In genomic region chr16:3454631-3455147, GRCh38 we compare ENCODE assay signal across 29 cellular contexts. TPM values are rescaled to one million over a fixed set of nuclear protein-coding genes. Genes with fewer than 3 reads are reported as not detected.
DNase-seq lines count a peak whose midpoint lies in the region; ATAC-seq and TF ChIP-seq lines count a peak whose summit lies in the region.
"Had no signal": no experiment of that assay in that cellular context is flagged by ENCODE, and none has a peak within 500 bp of the region (broad histone marks: within the 10 kb centered on the region; RNA-seq: fewer than 3 reads in every experiment).

No MANE protein-coding gene starts in this region.

- H3K27ac ChIP-seq in CD8-positive, alpha-beta memory T cell (ENCODE audit: low read depth, low read length), result no peak overlapping the region
- H3K27ac ChIP-seq in angular gyrus (ENCODE audit: low read depth, low read length) (peak overlapping the region; percentile 48), neural progenitor cell (no peak overlapping the region)
- H3K27ac ChIP-seq: BLaER1, cardiac muscle cell had no signal

- H3K36me3 Mint-ChIP-seq in activated T-cell treated with anti-CD3 and anti-CD28 coated beads, Interleukin-2, amount 50 U/mL, for 4 hours (ENCODE audit: insufficient read depth), result peaks cover 2% of the 10 kb centered on the region
- H3K36me3 Mint-ChIP-seq in CD8-positive, alpha-beta memory T cell, result peaks cover 0 to 16% (median 0%) of the 10 kb centered on the region in 3 donors
- H3K36me3 Mint-ChIP-seq in stimulated activated naive B cell treated with anti-CD40 and anti-IgM and Interleukin-4, amounts not matched to agents 10 μg/mL and 1 μg/mL and 100 μg/mL, for 72 hours, result peaks cover 5 to 9% of the 10 kb centered on the region in 2 donors
- H3K36me3 Mint-ChIP-seq in neural progenitor cell, result peaks cover 4% of the 10 kb centered on the region

- TF ChIP-seq CTCF in neural progenitor cell (IDR thresholded peaks at IDR 0.05), result no peak

- no peak overlapping the region for H3K4me3 ChIP-seq in CD8-positive, alpha-beta memory T cell (ENCODE audit: low read length)
- H3K4me3 ChIP-seq in neural progenitor cell, result no peak overlapping the region
- H3K4me3 ChIP-seq: BLaER1, cardiac muscle cell, GM12878 had no signal

- peaks cover 27% of the 10 kb centered on the region for H3F3A ChIP-seq in neural progenitor cell (ENCODE audit: low read depth)

- no peak overlapping the region for H2AFZ ChIP-seq in neural progenitor cell (replicated peaks)

- H4K20me1 ChIP-seq in neural progenitor cell (ENCODE audit: low read depth), result peaks cover 10% of the 10 kb centered on the region

- H3K4me1 ChIP-seq in CD8-positive, alpha-beta memory T cell (ENCODE audit: insufficient read depth, low read length), result peaks cover 19% of the 10 kb centered on the region
- peaks cover 13% of the 10 kb centered on the region for H3K4me1 ChIP-seq in neural progenitor cell

- H3K27ac Mint-ChIP-seq in CD8-positive, alpha-beta memory T cell, result peak overlapping the region in 5 of 8 donors; percentile 5 to 82 (median 42)
- H3K27ac Mint-ChIP-seq in stimulated activated naive B cell treated with anti-CD40 and anti-IgM and Interleukin-4, amounts not matched to agents 10 μg/mL and 1 μg/mL and 100 μg/mL, for 72 hours, result no peak overlapping the region
- H3K27ac Mint-ChIP-seq in neural progenitor cell, result no peak overlapping the region

- CTCF ChIA-PET in CD8-positive, alpha-beta memory T cell (lab: Charles Lee), result no interaction called here

- H3K9me3 Mint-ChIP-seq in activated T-cell treated with anti-CD3 and anti-CD28 coated beads, Interleukin-2, amount 50 U/mL, for 4 hours, result no peaks in the 10 kb centered on the region
- H3K9me3 Mint-ChIP-seq in CD8-positive, alpha-beta memory T cell, result no peaks in the 10 kb centered on the region
- H3K9me3 Mint-ChIP-seq in stimulated activated naive B cell treated with anti-CD40 and anti-IgM and Interleukin-4, amounts not matched to agents 10 μg/mL and 1 μg/mL and 100 μg/mL, for 72 hours, result peaks cover 0 to 1% of the 10 kb centered on the region in 2 donors
- H3K9me3 Mint-ChIP-seq in neural progenitor cell, result no peaks in the 10 kb centered on the region

- no peaks in the 10 kb centered on the region for H3K27me3 Mint-ChIP-seq in activated T-cell treated with anti-CD3 and anti-CD28 coated beads, Interleukin-2, amount 50 U/mL, for 4 hours (ENCODE audit: low read depth)
- no peaks in the 10 kb centered on the region for H3K27me3 Mint-ChIP-seq in CD8-positive, alpha-beta memory T cell
- H3K27me3 Mint-ChIP-seq in stimulated activated naive B cell treated with anti-CD40 and anti-IgM and Interleukin-4, amounts not matched to agents 10 μg/mL and 1 μg/mL and 100 μg/mL, for 72 hours, result no peaks in the 10 kb centered on the region
- peaks cover 5% of the 10 kb centered on the region for H3K27me3 Mint-ChIP-seq in neural progenitor cell (ENCODE audit: insufficient read depth, low read depth)

- H3K9me3 ChIP-seq in CD8-positive, alpha-beta memory T cell (ENCODE audit: low read length), result no peaks in the 10 kb centered on the region
- no peaks in the 10 kb centered on the region for H3K9me3 ChIP-seq in neural progenitor cell (ENCODE audit: low read depth)

- no peak overlapping the region for H3K9ac ChIP-seq in neural progenitor cell
- H3K9ac ChIP-seq: BLaER1 had no signal

- ATAC-seq in activated T-cell treated with anti-CD3 and anti-CD28 coated beads, Interleukin-2, amount 50 U/mL, for 4 hours, result no peak
- no peak for ATAC-seq in stimulated activated naive B cell treated with anti-CD40 and anti-IgM and Interleukin-4, amounts not matched to agents 10 μg/mL and 1 μg/mL and 100 μg/mL, for 72 hours (replicated peaks)
- ATAC-seq: GM12878 had no signal

- peak overlapping the region; percentile 33 for H3K4me3 Mint-ChIP-seq in activated T-cell treated with anti-CD3 and anti-CD28 coated beads, Interleukin-2, amount 50 U/mL, for 4 hours
- peak overlapping the region in 6 of 7 donors; percentile 18 to 69 (median 44) for H3K4me3 Mint-ChIP-seq in CD8-positive, alpha-beta memory T cell
- H3K4me3 Mint-ChIP-seq in stimulated activated naive B cell treated with anti-CD40 and anti-IgM and Interleukin-4, amounts not matched to agents 10 μg/mL and 1 μg/mL and 100 μg/mL, for 72 hours, result no peak overlapping the region
- no peak overlapping the region for H3K4me3 Mint-ChIP-seq in neural progenitor cell

- H3K79me2 ChIP-seq in neural progenitor cell (ENCODE audit: low read depth), result peaks cover 15% of the 10 kb centered on the region

- H3K4me2 ChIP-seq in neural progenitor cell, result no peak overlapping the region
- H3K4me2 ChIP-seq: BLaER1 had no signal

- no peaks in the 10 kb centered on the region for H3K27me3 ChIP-seq in CD8-positive, alpha-beta memory T cell (ENCODE audit: insufficient read depth, low read length, poor library complexity, severe bottlenecking)
- no peaks in the 10 kb centered on the region for H3K27me3 ChIP-seq in neural progenitor cell
- H3K27me3 ChIP-seq: BLaER1, cardiac muscle cell had no signal

- no peak for DNase-seq in activated T-cell treated with anti-CD3 and anti-CD28 coated beads, Interleukin-2, amount 50 U/mL, for 4 hours
- no peak for DNase-seq in activated T-cell treated with anti-CD3 and anti-CD28 coated beads, Interleukin-2, amount 50 U/mL, for 1 hour
- DNase-seq in CD8-positive, alpha-beta memory T cell, result no peak
- DNase-seq in pons (ENCODE audit: low spot score) (peak; percentile 34), H4 (ENCODE audit: low spot score) (no peak), neural progenitor cell (ENCODE audit: low spot score) (no peak)
- no peak for DNase-seq in stimulated activated naive B cell treated with anti-CD40 and anti-IgM and Interleukin-4, amounts not matched to agents 10 μg/mL and 1 μg/mL and 100 μg/mL, for 72 hours
- DNase-seq: activated CD4-positive, alpha-beta T cell treated with anti-CD3 and anti-CD28 coated beads, Interleukin-2, amount 50 U/mL, for 4 hours; activated CD4-positive, CD25-positive, alpha-beta regulatory T cell; activated gamma-delta T cell; activated T-cell treated with anti-CD3 and anti-CD28 coated beads for 4 hours; amygdala; Kasumi-1; NCI-H1092; NCI-H1930; NCI-H2227 treated with DMSO at 0.1 percent for 48 hours; small intestine; stimulated activated CD4-positive, alpha-beta T cell treated with anti-CD3 and anti-CD28 coated beads, Interleukin-1b, Interleukin-23, amount 100 ng/mL, for 48 hours; T1000 had no signal

- H3K36me3 ChIP-seq in CD8-positive, alpha-beta memory T cell (ENCODE audit: insufficient read depth, low read length), result no peaks in the 10 kb centered on the region
- no peaks in the 10 kb centered on the region for H3K36me3 ChIP-seq in neural progenitor cell

- POLR2A ChIA-PET in CD8-positive, alpha-beta memory T cell (lab: Charles Lee), result no interaction called here

- peaks cover 18% of the 10 kb centered on the region for H3K4me1 Mint-ChIP-seq in activated T-cell treated with anti-CD3 and anti-CD28 coated beads, Interleukin-2, amount 50 U/mL, for 4 hours (ENCODE audit: low read depth)
- H3K4me1 Mint-ChIP-seq in CD8-positive, alpha-beta memory T cell, result peaks cover 23 to 33% (median 31%) of the 10 kb centered on the region in 3 donors
- peaks cover 13 to 26% of the 10 kb centered on the region in 2 donors for H3K4me1 Mint-ChIP-seq in stimulated activated naive B cell treated with anti-CD40 and anti-IgM and Interleukin-4, amounts not matched to agents 10 μg/mL and 1 μg/mL and 100 μg/mL, for 72 hours
- peaks cover 17% of the 10 kb centered on the region for H3K4me1 Mint-ChIP-seq in neural progenitor cell

RNA-seq across cellular contexts. Expression of gene NAA60, which starts 11.2 kb away (rescaled TPM):
- total RNA-seq in activated T-cell treated with anti-CD3 and anti-CD28 coated beads, Interleukin-2, amount 50 U/mL, for 4 hours, result 10 to 100 TPM; 27.3 to 29.3 (median 27.8) TPM
- total RNA-seq in CD8-positive, alpha-beta memory T cell, result 10 to 100 TPM; 33.1 to 33.9 TPM
- polyA plus RNA-seq in CD8-positive, alpha-beta memory T cell, result 65.5 TPM
- 2.7 and 8.7 TPM in 2 replicates for total RNA-seq in H4 (2014; rRNA removed; shearing (Covaris generic))
- 14.8 and 21.3 TPM in 2 replicates for total RNA-seq in neural progenitor cell (ENCODE audit: low replicate concordance)

RNA-seq across cellular contexts. Expression of gene ZNF597, which starts 11.4 kb away (rescaled TPM):
- 1 to 10 TPM; 1.2 to 1.5 (median 1.3) TPM for total RNA-seq in activated T-cell treated with anti-CD3 and anti-CD28 coated beads, Interleukin-2, amount 50 U/mL, for 4 hours
- 1 to 10 TPM; 2.4 TPM for total RNA-seq in CD8-positive, alpha-beta memory T cell
- polyA plus RNA-seq in CD8-positive, alpha-beta memory T cell, result 1.3 TPM
- total RNA-seq in H4 (2014; rRNA removed; shearing (Covaris generic)), result 0.90 and 1.1 TPM in 2 replicates
- total RNA-seq in neural progenitor cell (ENCODE audit: low replicate concordance), result 1.4 and 2.2 TPM in 2 replicates

RNA-seq across cellular contexts. Expression of gene C16orf90, which starts 40.6 kb away (rescaled TPM):
- not detected for total RNA-seq in activated T-cell treated with anti-CD3 and anti-CD28 coated beads, Interleukin-2, amount 50 U/mL, for 4 hours
- not detected for total RNA-seq in CD8-positive, alpha-beta memory T cell
- not detected for polyA plus RNA-seq in CD8-positive, alpha-beta memory T cell
- total RNA-seq in H4 (2014; rRNA removed; shearing (Covaris generic)), result not detected in 2 replicates
- not detected in 2 replicates for total RNA-seq in neural progenitor cell (ENCODE audit: low replicate concordance)
- total RNA-seq: cardiac muscle cell, fibroblast of lung, glomerular endothelial cell, GM12878, kidney epithelial cell, mammary epithelial cell, omental fat pad, subcutaneous adipose tissue had no signal
- polyA plus RNA-seq: cardiac muscle cell, fibroblast of lung, GM12878, mammary epithelial cell, small intestine had no signal

RNA-seq across cellular contexts. Expression of gene CLUAP1, which starts 46.1 kb away (rescaled TPM):
- total RNA-seq in activated T-cell treated with anti-CD3 and anti-CD28 coated beads, Interleukin-2, amount 50 U/mL, for 4 hours, result 10 to 100 TPM; 12.0 to 15.0 (median 14.8) TPM
- total RNA-seq in CD8-positive, alpha-beta memory T cell, result 10 to 100 TPM; 15.1 to 17.8 TPM
- 23.3 TPM for polyA plus RNA-seq in CD8-positive, alpha-beta memory T cell
- total RNA-seq in H4 (2014; rRNA removed; shearing (Covaris generic)), result 13.4 and 18.3 TPM in 2 replicates
- total RNA-seq in neural progenitor cell (ENCODE audit: low replicate concordance), result 26.7 and 40.8 TPM in 2 replicates

RNA-seq across cellular contexts. Expression of gene ZNF174, which starts 53.7 kb away (rescaled TPM):
- total RNA-seq in activated T-cell treated with anti-CD3 and anti-CD28 coated beads, Interleukin-2, amount 50 U/mL, for 4 hours, result 1 to 10 TPM; 8.9 to 10.0 (median 9.2) TPM
- total RNA-seq in CD8-positive, alpha-beta memory T cell, result 10 to 100 TPM; 11.4 to 12.3 TPM
- 18.8 TPM for polyA plus RNA-seq in CD8-positive, alpha-beta memory T cell
- total RNA-seq in H4 (2014; rRNA removed; shearing (Covaris generic)), result 9.7 and 11.2 TPM in 2 replicates
- total RNA-seq in neural progenitor cell (ENCODE audit: low replicate concordance), result 9.9 and 17.8 TPM in 2 replicates

Comparison
In these comparisons a context has a peak if more than half of its experiments do, and no peak if none do; other contexts are left out.
1. H3K4me3 Mint-ChIP-seq: peak in activated T-cell treated with anti-CD3 and anti-CD28 coated beads, Interleukin-2, amount 50 U/mL, for 4 hours (single experiment) and CD8-positive, alpha-beta memory T cell (6 of 7); none in stimulated activated naive B cell treated with anti-CD40 and anti-IgM and Interleukin-4, amounts not matched to agents 10 μg/mL and 1 μg/mL and 100 μg/mL, for 72 hours (0 of 2) and neural progenitor cell (single experiment).
2. H3K27ac Mint-ChIP-seq: peak in CD8-positive, alpha-beta memory T cell (5 of 8); none in stimulated activated naive B cell treated with anti-CD40 and anti-IgM and Interleukin-4, amounts not matched to agents 10 μg/mL and 1 μg/mL and 100 μg/mL, for 72 hours (single experiment) and neural progenitor cell (single experiment).